ENCODE assay signal across 27 cellular contexts in genomic region chr2:38255211-38255610, GRCh38.
"Had no signal": no experiment of that assay in that cellular context is flagged by ENCODE, and none has a peak within 500 bp of the region (broad histone marks: within the 10 kb centered on the region; RNA-seq: fewer than 3 reads in every experiment).

No MANE protein-coding gene starts in this region.

- DNase-seq: dermis blood vessel endothelial cell; dorsolateral prefrontal cortex; effector CD8-positive, alpha-beta T cell; effector memory CD8-positive, alpha-beta T cell; endodermal cell; erythroblast; esophagus squamous epithelium; foreskin fibroblast; foreskin melanocyte; gastrocnemius medialis; glutamatergic neuron; head of caudate nucleus; heart right ventricle; hippocampal formation; left cardiac atrium; left lung; left ventricle myocardium superior; lower lobe of right lung; mesendoderm; midbrain had no signal

- H3K27me3 ChIP-seq: dorsolateral prefrontal cortex, gastrocnemius medialis, heart right ventricle, left lung had no signal

- FAIRE-seq: colon, endometrium, islet of Langerhans, keratinocyte had no signal

- H3K9me3 Mint-ChIP-seq: effector memory CD8-positive, alpha-beta T cell; endodermal cell had no signal

- H3K9me3 ChIP-seq: esophagus squamous epithelium, gastrocnemius medialis, heart right ventricle, left lung, lower lobe of right lung had no signal

- H3K27ac ChIP-seq: coronary artery, dorsolateral prefrontal cortex, epithelial cell of prostate, esophagus squamous epithelium, gastrocnemius medialis, heart right ventricle, left lung, lower lobe of right lung had no signal

- H3K4me1 Mint-ChIP-seq: endodermal cell had no signal

- H3K4me3 ChIP-seq: coronary artery, dorsolateral prefrontal cortex, esophagus squamous epithelium, gastrocnemius medialis, heart right ventricle, left lung, lower lobe of right lung had no signal

- H3K27ac Mint-ChIP-seq: effector memory CD8-positive, alpha-beta T cell; endodermal cell had no signal

- H3K4me3 Mint-ChIP-seq: effector memory CD8-positive, alpha-beta T cell; endodermal cell had no signal

- H3K4me1 ChIP-seq: esophagus squamous epithelium, gastrocnemius medialis, lower lobe of right lung had no signal

- ATAC-seq: effector memory CD8-positive, alpha-beta T cell; esophagus mucosa; gastrocnemius medialis; heart right ventricle; left cardiac atrium; left lung; left ventricle myocardium superior; lower lobe of right lung had no signal

- H3K36me3 ChIP-seq: esophagus squamous epithelium, gastrocnemius medialis, heart right ventricle, left lung, lower lobe of right lung had no signal
